In genomic region chrX:150546711-150547153, GRCh38 we compare ENCODE assay signal across 8 cellular contexts. TPM values are rescaled to one million over a fixed set of nuclear protein-coding genes. Genes with fewer than 3 reads are reported as not detected.
DNase-seq lines count a peak whose midpoint lies in the region; ATAC-seq and TF ChIP-seq lines count a peak whose summit lies in the region.

No MANE protein-coding gene starts in this region.

- WGBS in IMR-90 (ENCODE audit: extremely low coverage in 2 of 2, insufficient read length in 1 of 2), 2 experiments = 67% methylated on average over 4 of the region's 9 CpGs; no CpG with 5 or more reads in 1 of the 2 experiments
- WGBS in lower leg skin, 2 donors = 29 to 53% methylated on average over 9 of the region's 9 CpGs

- no peak overlapping the region for H4K8ac ChIP-seq in IMR-90 (ENCODE audit: low read depth in 2 of 2, low read length in 2 of 2)

- H3K9me3 ChIP-seq in IMR-90 (ENCODE audit: control insufficient read depth, insufficient read depth, low read length) (no peaks in the 10 kb centered on the region), left ventricle myocardium inferior (replicated peaks) (no peaks in the 10 kb centered on the region)

- no peaks in the 10 kb centered on the region for H3K9me3 Mint-ChIP-seq in activated CD4-positive, alpha-beta memory T cell treated with anti-CD3 and anti-CD28 coated beads, Interleukin-2, amount 10 ng/mL, durations not matched to agents 7 days and 5 days

- in situ Hi-C loops in IMR-90 (cut with MboI; ENCODE audit: low sequenced_read_pairs) = no loop called here

- no peak for TF ChIP-seq RAD21 in IMR-90 (IDR thresholded peaks at IDR 0.05; ENCODE audit: low read length)

- H3K36me3 ChIP-seq in IMR-90 (ENCODE audit: control insufficient read depth, insufficient read depth, low read length) = no peaks in the 10 kb centered on the region
- no peaks in the 10 kb centered on the region for H3K36me3 ChIP-seq in left ventricle myocardium inferior

- BruUV-seq in IMR-90 (replicated peaks; lab: Mats Ljungman, UMichigan) = no TSS peak

- no peak overlapping the region for H2BK20ac ChIP-seq in IMR-90 (ENCODE audit: low read depth, low read length)

- H3K9ac ChIP-seq in IMR-90 (ENCODE audit: low read depth, low read length) = no peak overlapping the region

- H3K18ac ChIP-seq in IMR-90 (ENCODE audit: low read depth, low read length) = no peak overlapping the region

- no peak overlapping the region for H2BK120ac ChIP-seq in IMR-90 (ENCODE audit: low read depth, low read length)

- no peak overlapping the region for H3K27ac ChIP-seq in IMR-90 (ENCODE audit: insufficient read depth, low read length)
- peak overlapping the region; percentile 86 for H3K27ac ChIP-seq in left ventricle myocardium inferior (replicated peaks)

- H3K56ac ChIP-seq in IMR-90 (ENCODE audit: extremely low read depth, insufficient read depth, low read length) = no peak overlapping the region

- H3K27ac Mint-ChIP-seq in activated CD4-positive, alpha-beta memory T cell treated with anti-CD3 and anti-CD28 coated beads, Interleukin-2, amount 10 ng/mL, durations not matched to agents 7 days and 5 days = peak overlapping the region; percentile 59

- dilution Hi-C loops in IMR-90 (cut with HindIII; ENCODE audit: low sequenced_read_pairs, unreplicated experiment) = no loop called here

- H3K36me3 Mint-ChIP-seq in activated CD4-positive, alpha-beta memory T cell treated with anti-CD3 and anti-CD28 coated beads, Interleukin-2, amount 10 ng/mL, durations not matched to agents 7 days and 5 days (ENCODE audit: low read depth) = no peaks in the 10 kb centered on the region

- no peak overlapping the region for H3K23ac ChIP-seq in IMR-90 (ENCODE audit: low read depth, low read length)

- peak overlapping the region; percentile 54 for H3K4me3 Mint-ChIP-seq in activated CD4-positive, alpha-beta memory T cell treated with anti-CD3 and anti-CD28 coated beads, Interleukin-2, amount 10 ng/mL, durations not matched to agents 7 days and 5 days

- H2BK5ac ChIP-seq in IMR-90 (ENCODE audit: low read depth, low read length, poor library complexity, severe bottlenecking) = no peak overlapping the region

- no peak overlapping the region for H3K14ac ChIP-seq in IMR-90 (replicated peaks; ENCODE audit: low read depth, low read length)

- H4K5ac ChIP-seq in IMR-90 (ENCODE audit: low read depth, low read length) = no peak overlapping the region

- H2BK15ac ChIP-seq in IMR-90 (ENCODE audit: low read depth, low read length) = no peak overlapping the region

- H3K4me3 ChIP-seq in IMR-90 (ENCODE audit: insufficient read depth, low read depth, low read length) (no peak overlapping the region), left ventricle myocardium inferior (no peak overlapping the region), lower leg skin (ENCODE audit: low read depth, poor library complexity, severe bottlenecking) (no peak overlapping the region)

- no peak overlapping the region for H3K4me2 ChIP-seq in IMR-90 (ENCODE audit: low read depth, low read length)

- no peak overlapping the region for H2AK9ac ChIP-seq in IMR-90 (replicated peaks; ENCODE audit: low read depth, low read length, poor library complexity)

- 0 out of 2 replicates have a peak overlapping the region, but pooled peaks have one; percentile 33 for H2AK5ac ChIP-seq in IMR-90 (ENCODE audit: low read depth, low read length)

- H3K4ac ChIP-seq in IMR-90 (ENCODE audit: low read depth, low read length) = no peak overlapping the region

- H3K79me1 ChIP-seq in IMR-90 (ENCODE audit: low read depth in 1 of 2, low read length in 2 of 2) = no peaks in the 10 kb centered on the region

- POLR2A ChIA-PET in IMR-90 (lab: Charles Lee; ENCODE audit: unreplicated experiment) = no interaction called here
- POLR2A ChIA-PET in activated CD4-positive, alpha-beta memory T cell treated with anti-CD3 and anti-CD28 coated beads, Interleukin-2, amount 10 ng/mL, durations not matched to agents 7 days and 5 days (lab: Charles Lee) = interaction anchor here (1.7 to 5.2 kb wide), 3 partner anchors 23 to 28 kb away, joined by 8 to 43 read pairs (median 12); partner anchors contain the start of gene MTM1

- H2AFZ ChIP-seq in IMR-90 (replicated peaks; ENCODE audit: low read length, poor library complexity) = peak overlapping the region; percentile 87

- H4K91ac ChIP-seq in IMR-90 (ENCODE audit: insufficient read depth, low read depth, low read length) = no peak overlapping the region

- H3K4me1 ChIP-seq in IMR-90 (ENCODE audit: control insufficient read depth, insufficient read depth, low read length) (no peaks in the 10 kb centered on the region), left ventricle myocardium inferior (peaks cover 28% of the 10 kb centered on the region)

- intact Hi-C loops in IMR-90 (cut with micrococcal nuclease) = no loop called here
- intact Hi-C loops in left ventricle myocardium inferior (cut with micrococcal nuclease) = no loop called here
- intact Hi-C loops in lower leg skin (cut with DNase I; ENCODE audit: low total_unique reads) = no loop called here

- H3K27me3 Mint-ChIP-seq in activated CD4-positive, alpha-beta memory T cell treated with anti-CD3 and anti-CD28 coated beads, Interleukin-2, amount 10 ng/mL, durations not matched to agents 7 days and 5 days = no peaks in the 10 kb centered on the region

- no peak for DNase-seq in IMR-90
- peak; percentile 38 for DNase-seq in activated CD4-positive, alpha-beta memory T cell treated with anti-CD3 and anti-CD28 coated beads, Interleukin-2, amount 10 ng/mL, durations not matched to agents 7 days and 5 days
- no peak for DNase-seq in left ventricle myocardium inferior
- peak; percentile 15 for DNase-seq in stimulated activated CD4-positive, alpha-beta T cell treated with anti-CD3 and anti-CD28 coated beads, Interleukin-4, amount 100 ng/mL, for 24 hours
- no peak for DNase-seq in NCI-H345 (lab: John Stamatoyannopoulos, UW)
- no peak for DNase-seq in NCI-H526 treated with DMSO at 0.1 percent for 48 hours (lab: John Stamatoyannopoulos, UW)
- no peak for DNase-seq in NCI-H1092 treated with DMSO at 0.1 percent for 48 hours (lab: John Stamatoyannopoulos, UW)
- DNase-seq in lower leg skin (ENCODE audit: low spot score in 2 of 2) = no peak

- H3K27me3 ChIP-seq in IMR-90 (ENCODE audit: control insufficient read depth, insufficient read depth, low read length) = peaks cover 3% of the 10 kb centered on the region; the same call in 1 of the 2 replicates
- H3K27me3 ChIP-seq in left ventricle myocardium inferior (ENCODE audit: low read depth) = no peaks in the 10 kb centered on the region

- TF ChIP-seq CTCF in IMR-90 (conservative IDR thresholded peaks at IDR 0.05; ENCODE audit: low read depth, low read length) (no peak), left ventricle myocardium inferior (IDR thresholded peaks at IDR 0.05; ENCODE audit: borderline replicate concordance) (no peak), lower leg skin (IDR thresholded peaks at IDR 0.05) (no peak)

- no peaks in the 10 kb centered on the region for H3K9me1 ChIP-seq in IMR-90 (ENCODE audit: insufficient read depth, low read length)

- CTCF ChIA-PET in IMR-90 (lab: Yijun Ruan, JAX) = no interaction called here
- CTCF ChIA-PET in activated CD4-positive, alpha-beta memory T cell treated with anti-CD3 and anti-CD28 coated beads, Interleukin-2, amount 10 ng/mL, durations not matched to agents 7 days and 5 days (lab: Charles Lee) = interaction anchor here (1.1 to 1.8 kb wide), 3 partner anchors 21 to 181 kb away, joined by 3 to 4 read pairs (median 3); partner anchors contain the start of gene MTM1

- no peak for ATAC-seq in IMR-90 (ENCODE audit: low read depth)

- peaks cover 29% of the 10 kb centered on the region for H3K4me1 Mint-ChIP-seq in activated CD4-positive, alpha-beta memory T cell treated with anti-CD3 and anti-CD28 coated beads, Interleukin-2, amount 10 ng/mL, durations not matched to agents 7 days and 5 days

- no peak for TF ChIP-seq POLR2A in IMR-90 (IDR thresholded peaks at IDR 0.05; ENCODE audit: low read depth, low read length)
- no peak for TF ChIP-seq POLR2A in lower leg skin (IDR thresholded peaks at IDR 0.05)

- H4K20me1 ChIP-seq in IMR-90 (ENCODE audit: insufficient read depth, low read length) = no peaks in the 10 kb centered on the region

TF ChIP-seq in IMR-90, 13 proteins besides CTCF, POLR2A, EP300 and RAD21:
- no peak for TF ChIP-seq MAFK (IDR thresholded peaks at IDR 0.05; ENCODE audit: low read depth, low read length)

RNA-seq across cellular contexts. Expression of gene MTM1, which starts 21.7 kb away (rescaled TPM):
- total RNA-seq in IMR-90 (2012; rRNA removed) (5.6 and 8.3 TPM in 2 replicates), left ventricle myocardium inferior (9.5 TPM), lower leg skin (10 to 100 TPM; 11.0 to 21.0 (median 14.1) TPM)
- polyA plus RNA-seq in IMR-90 (2012; rRNA removed) = 2.1 and 3.8 TPM in 2 replicates
- polyA plus RNA-seq in IMR-90 (2012; cell fraction: cytosol; rRNA removed) = 0.41 and 0.90 TPM in 2 replicates
- polyA plus RNA-seq in IMR-90 (2012; cell fraction: nucleus; rRNA removed; ENCODE audit: low replicate concordance) = 0.52 and 3.9 TPM in 2 replicates
- 10 to 100 TPM; 36.3 to 36.5 TPM for total RNA-seq in activated CD4-positive, alpha-beta memory T cell treated with anti-CD3 and anti-CD28 coated beads, Interleukin-2, amount 10 ng/mL, durations not matched to agents 7 days and 5 days

Comparison
In these comparisons a context has a peak if more than half of its experiments do, and no peak if none do; other contexts are left out.
1. DNase-seq: peak in activated CD4-positive, alpha-beta memory T cell treated with anti-CD3 and anti-CD28 coated beads, Interleukin-2, amount 10 ng/mL, durations not matched to agents 7 days and 5 days (single experiment) and stimulated activated CD4-positive, alpha-beta T cell treated with anti-CD3 and anti-CD28 coated beads, Interleukin-4, amount 100 ng/mL, for 24 hours (single experiment); none in IMR-90 (single experiment), left ventricle myocardium inferior (single experiment), NCI-H345 (single experiment), NCI-H526 treated with DMSO at 0.1 percent for 48 hours (single experiment), NCI-H1092 treated with DMSO at 0.1 percent for 48 hours (single experiment) and lower leg skin (0 of 2).